Comparison of ENCODE assay signal across 1 cellular context in genomic region chr11:73779084-73779902, GRCh38.
TF ChIP-seq lines count a peak whose summit lies in the region.

No MANE protein-coding gene starts in this region.

TF ChIP-seq in GM12878, 131 proteins besides CTCF, POLR2A, EP300 and RAD21 (continued from another document and continues in another):
- TF ChIP-seq, protein P1, sequence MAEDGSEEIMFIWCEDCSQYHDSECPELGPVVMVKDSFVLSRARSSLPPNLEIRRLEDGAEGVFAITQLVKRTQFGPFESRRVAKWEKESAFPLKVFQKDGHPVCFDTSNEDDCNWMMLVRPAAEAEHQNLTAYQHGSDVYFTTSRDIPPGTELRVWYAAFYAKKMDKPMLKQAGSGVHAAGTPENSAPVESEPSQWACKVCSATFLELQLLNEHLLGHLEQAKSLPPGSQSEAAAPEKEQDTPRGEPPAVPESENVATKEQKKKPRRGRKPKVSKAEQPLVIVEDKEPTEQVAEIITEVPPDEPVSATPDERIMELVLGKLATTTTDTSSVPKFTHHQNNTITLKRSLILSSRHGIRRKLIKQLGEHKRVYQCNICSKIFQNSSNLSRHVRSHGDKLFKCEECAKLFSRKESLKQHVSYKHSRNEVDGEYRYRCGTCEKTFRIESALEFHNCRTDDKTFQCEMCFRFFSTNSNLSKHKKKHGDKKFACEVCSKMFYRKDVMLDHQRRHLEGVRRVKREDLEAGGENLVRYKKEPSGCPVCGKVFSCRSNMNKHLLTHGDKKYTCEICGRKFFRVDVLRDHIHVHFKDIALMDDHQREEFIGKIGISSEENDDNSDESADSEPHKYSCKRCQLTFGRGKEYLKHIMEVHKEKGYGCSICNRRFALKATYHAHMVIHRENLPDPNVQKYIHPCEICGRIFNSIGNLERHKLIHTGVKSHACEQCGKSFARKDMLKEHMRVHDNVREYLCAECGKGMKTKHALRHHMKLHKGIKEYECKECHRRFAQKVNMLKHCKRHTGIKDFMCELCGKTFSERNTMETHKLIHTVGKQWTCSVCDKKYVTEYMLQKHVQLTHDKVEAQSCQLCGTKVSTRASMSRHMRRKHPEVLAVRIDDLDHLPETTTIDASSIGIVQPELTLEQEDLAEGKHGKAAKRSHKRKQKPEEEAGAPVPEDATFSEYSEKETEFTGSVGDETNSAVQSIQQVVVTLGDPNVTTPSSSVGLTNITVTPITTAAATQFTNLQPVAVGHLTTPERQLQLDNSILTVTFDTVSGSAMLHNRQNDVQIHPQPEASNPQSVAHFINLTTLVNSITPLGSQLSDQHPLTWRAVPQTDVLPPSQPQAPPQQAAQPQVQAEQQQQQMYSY (CRISPR knock-in tag; IDR thresholded peaks at IDR 0.05), result no peak
- TF ChIP-seq, protein P2, sequence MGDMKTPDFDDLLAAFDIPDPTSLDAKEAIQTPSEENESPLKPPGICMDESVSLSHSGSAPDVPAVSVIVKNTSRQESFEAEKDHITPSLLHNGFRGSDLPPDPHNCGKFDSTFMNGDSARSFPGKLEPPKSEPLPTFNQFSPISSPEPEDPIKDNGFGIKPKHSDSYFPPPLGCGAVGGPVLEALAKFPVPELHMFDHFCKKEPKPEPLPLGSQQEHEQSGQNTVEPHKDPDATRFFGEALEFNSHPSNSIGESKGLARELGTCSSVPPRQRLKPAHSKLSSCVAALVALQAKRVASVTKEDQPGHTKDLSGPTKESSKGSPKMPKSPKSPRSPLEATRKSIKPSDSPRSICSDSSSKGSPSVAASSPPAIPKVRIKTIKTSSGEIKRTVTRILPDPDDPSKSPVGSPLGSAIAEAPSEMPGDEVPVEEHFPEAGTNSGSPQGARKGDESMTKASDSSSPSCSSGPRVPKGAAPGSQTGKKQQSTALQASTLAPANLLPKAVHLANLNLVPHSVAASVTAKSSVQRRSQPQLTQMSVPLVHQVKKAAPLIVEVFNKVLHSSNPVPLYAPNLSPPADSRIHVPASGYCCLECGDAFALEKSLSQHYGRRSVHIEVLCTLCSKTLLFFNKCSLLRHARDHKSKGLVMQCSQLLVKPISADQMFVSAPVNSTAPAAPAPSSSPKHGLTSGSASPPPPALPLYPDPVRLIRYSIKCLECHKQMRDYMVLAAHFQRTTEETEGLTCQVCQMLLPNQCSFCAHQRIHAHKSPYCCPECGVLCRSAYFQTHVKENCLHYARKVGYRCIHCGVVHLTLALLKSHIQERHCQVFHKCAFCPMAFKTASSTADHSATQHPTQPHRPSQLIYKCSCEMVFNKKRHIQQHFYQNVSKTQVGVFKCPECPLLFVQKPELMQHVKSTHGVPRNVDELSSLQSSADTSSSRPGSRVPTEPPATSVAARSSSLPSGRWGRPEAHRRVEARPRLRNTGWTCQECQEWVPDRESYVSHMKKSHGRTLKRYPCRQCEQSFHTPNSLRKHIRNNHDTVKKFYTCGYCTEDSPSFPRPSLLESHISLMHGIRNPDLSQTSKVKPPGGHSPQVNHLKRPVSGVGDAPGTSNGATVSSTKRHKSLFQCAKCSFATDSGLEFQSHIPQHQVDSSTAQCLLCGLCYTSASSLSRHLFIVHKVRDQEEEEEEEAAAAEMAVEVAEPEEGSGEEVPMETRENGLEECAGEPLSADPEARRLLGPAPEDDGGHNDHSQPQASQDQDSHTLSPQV (IDR thresholded peaks at IDR 0.05), result peak; percentile 99
- TF ChIP-seq NBN (IDR thresholded peaks at IDR 0.05) (peak; percentile 71), JUND (IDR thresholded peaks at IDR 0.05; ENCODE audit: low read depth, low read length) (peak; percentile 88), EGR1 (IDR thresholded peaks at IDR 0.05; ENCODE audit: borderline replicate concordance in 1 of 2, low read depth in 2 of 2, low read length in 2 of 2) (no peak), IKZF2 (IDR thresholded peaks at IDR 0.05) (peak in 1 of 2 experiments; percentile 48; a peak in 3 of 4 replicates), PKNOX1 (IDR thresholded peaks at IDR 0.05) (peak; percentile 67; the same call in 1 of the 2 replicates), TBL1XR1 (IDR thresholded peaks at IDR 0.05; ENCODE audit: low read depth, low read length) (no peak), TCF12 (IDR thresholded peaks at IDR 0.05; ENCODE audit: low read depth, low read length) (peak; percentile 77), PML (IDR thresholded peaks at IDR 0.05; ENCODE audit: low read length) (peak; percentile 70; the same call in 1 of the 2 replicates), SIN3A (IDR thresholded peaks at IDR 0.05; ENCODE audit: low read depth, low read length) (0 out of 2 replicates have a peak, but pooled peaks have one; percentile 57), MYC (IDR thresholded peaks at IDR 0.05; ENCODE audit: insufficient read depth, insufficient read length, insufficient replicate concordance, low read length, severe bottlenecking) (peak; percentile 44), FOS (IDR thresholded peaks at IDR 0.05; ENCODE audit: borderline replicate concordance, extremely low read depth, insufficient read length) (no peak), ZBTB40 (IDR thresholded peaks at IDR 0.05; ENCODE audit: borderline replicate concordance) (peak; percentile 54; the same call in 1 of the 2 replicates), ZSCAN29 (IDR thresholded peaks at IDR 0.05) (no peak), RBBP5 (conservative IDR thresholded peaks at IDR 0.05) (no peak), GABPA (IDR thresholded peaks at IDR 0.05; ENCODE audit: low read depth) (0 out of 2 replicates have a peak, but pooled peaks have one; percentile 18)
- TF ChIP-seq, protein P3, sequence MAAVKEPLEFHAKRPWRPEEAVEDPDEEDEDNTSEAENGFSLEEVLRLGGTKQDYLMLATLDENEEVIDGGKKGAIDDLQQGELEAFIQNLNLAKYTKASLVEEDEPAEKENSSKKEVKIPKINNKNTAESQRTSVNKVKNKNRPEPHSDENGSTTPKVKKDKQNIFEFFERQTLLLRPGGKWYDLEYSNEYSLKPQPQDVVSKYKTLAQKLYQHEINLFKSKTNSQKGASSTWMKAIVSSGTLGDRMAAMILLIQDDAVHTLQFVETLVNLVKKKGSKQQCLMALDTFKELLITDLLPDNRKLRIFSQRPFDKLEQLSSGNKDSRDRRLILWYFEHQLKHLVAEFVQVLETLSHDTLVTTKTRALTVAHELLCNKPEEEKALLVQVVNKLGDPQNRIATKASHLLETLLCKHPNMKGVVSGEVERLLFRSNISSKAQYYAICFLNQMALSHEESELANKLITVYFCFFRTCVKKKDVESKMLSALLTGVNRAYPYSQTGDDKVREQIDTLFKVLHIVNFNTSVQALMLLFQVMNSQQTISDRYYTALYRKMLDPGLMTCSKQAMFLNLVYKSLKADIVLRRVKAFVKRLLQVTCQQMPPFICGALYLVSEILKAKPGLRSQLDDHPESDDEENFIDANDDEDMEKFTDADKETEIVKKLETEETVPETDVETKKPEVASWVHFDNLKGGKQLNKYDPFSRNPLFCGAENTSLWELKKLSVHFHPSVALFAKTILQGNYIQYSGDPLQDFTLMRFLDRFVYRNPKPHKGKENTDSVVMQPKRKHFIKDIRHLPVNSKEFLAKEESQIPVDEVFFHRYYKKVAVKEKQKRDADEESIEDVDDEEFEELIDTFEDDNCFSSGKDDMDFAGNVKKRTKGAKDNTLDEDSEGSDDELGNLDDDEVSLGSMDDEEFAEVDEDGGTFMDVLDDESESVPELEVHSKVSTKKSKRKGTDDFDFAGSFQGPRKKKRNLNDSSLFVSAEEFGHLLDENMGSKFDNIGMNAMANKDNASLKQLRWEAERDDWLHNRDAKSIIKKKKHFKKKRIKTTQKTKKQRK (IDR thresholded peaks at IDR 0.05; ENCODE audit: low read depth, low read length), result no peak; the same call in 1 of the 2 replicates
- TF ChIP-seq, protein P4, sequence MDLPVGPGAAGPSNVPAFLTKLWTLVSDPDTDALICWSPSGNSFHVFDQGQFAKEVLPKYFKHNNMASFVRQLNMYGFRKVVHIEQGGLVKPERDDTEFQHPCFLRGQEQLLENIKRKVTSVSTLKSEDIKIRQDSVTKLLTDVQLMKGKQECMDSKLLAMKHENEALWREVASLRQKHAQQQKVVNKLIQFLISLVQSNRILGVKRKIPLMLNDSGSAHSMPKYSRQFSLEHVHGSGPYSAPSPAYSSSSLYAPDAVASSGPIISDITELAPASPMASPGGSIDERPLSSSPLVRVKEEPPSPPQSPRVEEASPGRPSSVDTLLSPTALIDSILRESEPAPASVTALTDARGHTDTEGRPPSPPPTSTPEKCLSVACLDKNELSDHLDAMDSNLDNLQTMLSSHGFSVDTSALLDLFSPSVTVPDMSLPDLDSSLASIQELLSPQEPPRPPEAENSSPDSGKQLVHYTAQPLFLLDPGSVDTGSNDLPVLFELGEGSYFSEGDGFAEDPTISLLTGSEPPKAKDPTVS (IDR thresholded peaks at IDR 0.05; ENCODE audit: low read depth, low read length), result no peak
- TF ChIP-seq, protein P5, sequence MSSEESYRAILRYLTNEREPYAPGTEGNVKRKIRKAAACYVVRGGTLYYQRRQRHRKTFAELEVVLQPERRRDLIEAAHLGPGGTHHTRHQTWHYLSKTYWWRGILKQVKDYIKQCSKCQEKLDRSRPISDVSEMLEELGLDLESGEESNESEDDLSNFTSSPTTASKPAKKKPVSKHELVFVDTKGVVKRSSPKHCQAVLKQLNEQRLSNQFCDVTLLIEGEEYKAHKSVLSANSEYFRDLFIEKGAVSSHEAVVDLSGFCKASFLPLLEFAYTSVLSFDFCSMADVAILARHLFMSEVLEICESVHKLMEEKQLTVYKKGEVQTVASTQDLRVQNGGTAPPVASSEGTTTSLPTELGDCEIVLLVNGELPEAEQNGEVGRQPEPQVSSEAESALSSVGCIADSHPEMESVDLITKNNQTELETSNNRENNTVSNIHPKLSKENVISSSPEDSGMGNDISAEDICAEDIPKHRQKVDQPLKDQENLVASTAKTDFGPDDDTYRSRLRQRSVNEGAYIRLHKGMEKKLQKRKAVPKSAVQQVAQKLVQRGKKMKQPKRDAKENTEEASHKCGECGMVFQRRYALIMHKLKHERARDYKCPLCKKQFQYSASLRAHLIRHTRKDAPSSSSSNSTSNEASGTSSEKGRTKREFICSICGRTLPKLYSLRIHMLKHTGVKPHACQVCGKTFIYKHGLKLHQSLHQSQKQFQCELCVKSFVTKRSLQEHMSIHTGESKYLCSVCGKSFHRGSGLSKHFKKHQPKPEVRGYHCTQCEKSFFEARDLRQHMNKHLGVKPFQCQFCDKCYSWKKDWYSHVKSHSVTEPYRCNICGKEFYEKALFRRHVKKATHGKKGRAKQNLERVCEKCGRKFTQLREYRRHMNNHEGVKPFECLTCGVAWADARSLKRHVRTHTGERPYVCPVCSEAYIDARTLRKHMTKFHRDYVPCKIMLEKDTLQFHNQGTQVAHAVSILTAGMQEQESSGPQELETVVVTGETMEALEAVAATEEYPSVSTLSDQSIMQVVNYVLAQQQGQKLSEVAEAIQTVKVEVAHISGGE (CRISPR knock-in tag; IDR thresholded peaks at IDR 0.05), result peak; percentile 75
- TF ChIP-seq, protein P6, sequence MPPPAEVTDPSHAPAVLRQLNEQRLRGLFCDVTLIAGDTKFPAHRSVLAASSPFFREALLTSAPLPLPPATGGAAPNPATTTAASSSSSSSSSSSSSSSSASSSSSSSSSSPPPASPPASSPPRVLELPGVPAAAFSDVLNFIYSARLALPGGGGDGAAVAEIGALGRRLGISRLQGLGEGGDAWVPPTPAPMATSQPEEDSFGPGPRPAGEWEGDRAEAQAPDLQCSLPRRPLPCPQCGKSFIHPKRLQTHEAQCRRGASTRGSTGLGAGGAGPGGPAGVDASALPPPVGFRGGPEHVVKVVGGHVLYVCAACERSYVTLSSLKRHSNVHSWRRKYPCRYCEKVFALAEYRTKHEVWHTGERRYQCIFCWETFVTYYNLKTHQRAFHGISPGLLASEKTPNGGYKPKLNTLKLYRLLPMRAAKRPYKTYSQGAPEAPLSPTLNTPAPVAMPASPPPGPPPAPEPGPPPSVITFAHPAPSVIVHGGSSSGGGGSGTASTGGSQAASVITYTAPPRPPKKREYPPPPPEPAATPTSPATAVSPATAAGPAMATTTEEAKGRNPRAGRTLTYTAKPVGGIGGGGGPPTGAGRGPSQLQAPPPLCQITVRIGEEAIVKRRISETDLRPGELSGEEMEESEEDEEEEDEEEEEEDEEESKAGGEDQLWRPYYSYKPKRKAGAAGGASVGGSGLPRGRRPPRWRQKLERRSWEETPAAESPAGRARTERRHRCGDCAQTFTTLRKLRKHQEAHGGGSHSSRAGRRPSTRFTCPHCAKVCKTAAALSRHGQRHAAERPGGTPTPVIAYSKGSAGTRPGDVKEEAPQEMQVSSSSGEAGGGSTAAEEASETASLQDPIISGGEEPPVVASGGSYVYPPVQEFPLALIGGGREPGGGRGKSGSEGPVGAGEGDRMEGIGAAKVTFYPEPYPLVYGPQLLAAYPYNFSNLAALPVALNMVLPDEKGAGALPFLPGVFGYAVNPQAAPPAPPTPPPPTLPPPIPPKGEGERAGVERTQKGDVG (CRISPR knock-in tag; IDR thresholded peaks at IDR 0.05), result no peak
